ENCODE assay signal across 10 cellular contexts in the genomic region with DNA sequence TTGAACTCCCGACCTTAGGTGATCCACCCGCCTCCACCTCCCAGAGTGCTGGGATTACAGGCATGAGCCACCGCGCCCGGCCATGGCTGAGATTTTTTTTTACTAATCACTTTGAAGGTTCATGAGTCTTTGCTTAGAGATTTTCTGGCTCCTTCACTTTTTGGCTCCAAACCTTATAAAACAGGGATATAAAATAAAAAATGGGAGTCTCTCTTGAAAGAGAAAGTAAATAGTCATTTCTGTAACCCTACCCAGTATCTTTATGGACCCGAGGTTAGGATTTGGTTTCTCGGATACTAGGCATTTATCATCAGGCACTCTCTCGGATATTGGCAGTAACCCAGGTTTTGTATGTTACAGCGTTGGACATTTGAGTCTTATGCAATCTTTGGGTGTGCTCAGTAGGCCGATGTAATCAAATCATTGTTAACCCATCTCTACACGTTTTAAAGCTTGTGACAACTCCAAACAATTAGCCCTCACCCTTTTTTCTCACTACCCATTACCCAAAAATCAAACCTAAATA. TPM values are rescaled to one million over a fixed set of nuclear protein-coding genes. Genes with fewer than 3 reads are reported as not detected.
DNase-seq lines count a peak whose midpoint lies in the region; ATAC-seq and TF ChIP-seq lines count a peak whose summit lies in the region.
"Had no signal": no experiment of that assay in that cellular context is flagged by ENCODE, and none has a peak within 500 bp of the region (broad histone marks: within the 10 kb centered on the region; RNA-seq: fewer than 3 reads in every experiment).

No MANE protein-coding gene starts in this region.

- DNase-seq in GM04503 (ENCODE audit: low read depth) (peak; percentile 64), NCI-H460 (ENCODE audit: extremely low read depth, low read depth) (peak; percentile 55), fibroblast of peridontal ligament (ENCODE audit: extremely low read depth) (peak; percentile 95), prostate gland (ENCODE audit: low spot score) (peak; percentile 53), SIG-M5 treated with dmso at 0.1 percent for 504 hours (lab: John Stamatoyannopoulos, UW; ENCODE audit: unreplicated experiment) (no peak), lower leg skin (ENCODE audit: low spot score in 2 of 2) (no peak), head of caudate nucleus (no peak)
- DNase-seq in stimulated activated naive CD8-positive, alpha-beta T cell treated with anti-CD3 and anti-CD28 coated beads, Interleukin-15, Interleukin-2, amounts not matched to agents 100 U/mL and 50 U/mL, for 24 hours = no peak

- H3K4me3 ChIP-seq in prostate gland (peak overlapping the region in 1 of 2 donors; percentile 4), lower leg skin (ENCODE audit: low read depth, poor library complexity, severe bottlenecking) (no peak overlapping the region)
- H3K4me3 ChIP-seq: GM12878, neural progenitor cell had no signal

- no peak for TF ChIP-seq CTCF in prostate gland (IDR thresholded peaks at IDR 0.05)
- TF ChIP-seq CTCF in lower leg skin (IDR thresholded peaks at IDR 0.05) = no peak

- H3K9me3 ChIP-seq in prostate gland = no peaks in the 10 kb centered on the region

- no peaks in the 10 kb centered on the region for H3K4me1 ChIP-seq in prostate gland (replicated peaks)

- H3K36me3 ChIP-seq in prostate gland = no peaks in the 10 kb centered on the region
- H3K36me3 ChIP-seq: neural progenitor cell had no signal

- H3K27ac ChIP-seq in prostate gland = no peak overlapping the region
- H3K27ac ChIP-seq: neural progenitor cell had no signal

- ATAC-seq in stimulated activated naive CD8-positive, alpha-beta T cell treated with anti-CD3 and anti-CD28 coated beads, Interleukin-15, Interleukin-2, amounts not matched to agents 100 U/mL and 50 U/mL, for 24 hours = no peak
- ATAC-seq: GM12878 had no signal

- WGBS in prostate gland = 18% methylated on average over 11 of the region's 11 CpGs
- 23 to 33% methylated on average over 11 of the region's 11 CpGs for WGBS in lower leg skin, 2 donors

- H3K27me3 ChIP-seq in prostate gland (replicated peaks; ENCODE audit: insufficient read depth) = no peaks in the 10 kb centered on the region
- H3K27me3 ChIP-seq: neural progenitor cell had no signal

- TF ChIP-seq POLR2A in prostate gland (IDR thresholded peaks at IDR 0.05) (no peak), lower leg skin (IDR thresholded peaks at IDR 0.05) (no peak)

- intact Hi-C loops in prostate gland (cut with DNase I) = no loop called here
- intact Hi-C loops in lower leg skin (cut with DNase I; ENCODE audit: low total_unique reads) = loop anchor here (10.0 kb wide), 1 partner anchor 47 kb away; no protein-coding TSS in a partner anchor
- intact Hi-C loops in head of caudate nucleus (cut with DNase I) = no loop called here

RNA-seq across cellular contexts. Expression of a gene that starts 25.3 kb away (rescaled TPM):
- total RNA-seq in NCI-H460 (2014; rRNA removed; shearing (Covaris generic)) = 8.4 and 10.2 TPM in 2 replicates
- 9.6 and 13.3 TPM in 2 replicates for polyA plus RNA-seq in NCI-H460 (2014; cell fraction: nucleus; rRNA removed)
- 10 to 100 TPM; 32.2 to 47.6 TPM for total RNA-seq in prostate gland
- total RNA-seq in lower leg skin = 10 to 100 TPM; 17.4 to 66.8 (median 30.5) TPM

Comparison
In these comparisons a context has a peak if more than half of its experiments do, and no peak if none do; other contexts are left out.
1. DNase-seq: peak in GM04503 (single experiment), NCI-H460 (single experiment), fibroblast of peridontal ligament (single experiment) and prostate gland (single experiment); none in stimulated activated naive CD8-positive, alpha-beta T cell treated with anti-CD3 and anti-CD28 coated beads, Interleukin-15, Interleukin-2, amounts not matched to agents 100 U/mL and 50 U/mL, for 24 hours (single experiment), SIG-M5 treated with dmso at 0.1 percent for 504 hours (single experiment), lower leg skin (0 of 2) and head of caudate nucleus (0 of 42).